In the genomic region with DNA sequence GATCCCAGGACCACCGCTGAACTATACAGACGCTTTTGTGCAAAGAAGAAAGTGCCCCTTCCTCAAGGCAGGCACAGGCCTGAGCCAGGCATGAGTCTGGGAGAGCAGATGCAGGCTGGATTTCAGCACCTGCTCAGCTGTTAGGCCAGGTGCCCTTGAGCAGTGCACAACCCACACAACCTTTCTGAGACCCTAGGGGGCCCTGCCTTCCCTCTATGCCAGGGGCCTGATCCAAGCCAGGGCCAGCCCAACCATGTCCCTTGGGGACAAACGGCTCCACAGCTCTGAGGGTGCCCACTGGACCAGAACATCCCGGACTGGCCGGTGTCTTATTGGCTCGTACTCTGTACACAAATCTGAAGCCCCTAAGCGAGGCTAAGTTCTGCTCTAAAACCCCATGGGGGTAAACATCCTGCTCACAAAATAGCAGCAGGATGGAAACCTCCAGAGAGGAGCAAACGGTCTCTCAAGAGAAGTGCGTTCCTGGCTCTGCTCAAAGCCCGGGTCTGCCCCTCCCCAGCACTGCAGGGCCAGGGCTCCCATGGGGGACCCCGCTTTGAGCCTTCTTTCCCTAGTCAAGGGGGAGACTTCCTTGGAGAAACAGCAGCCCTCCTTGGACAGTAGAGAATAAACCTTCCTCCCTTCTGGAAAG, we compare ENCODE assay signal across 15 cellular contexts.
"Had no signal": no experiment of that assay in that cellular context is flagged by ENCODE, and none has a peak within 500 bp of the region (broad histone marks: within the 10 kb centered on the region; RNA-seq: fewer than 3 reads in every experiment).

No MANE protein-coding gene starts in this region.

- H3K9me3 Mint-ChIP-seq: activated CD4-positive, alpha-beta memory T cell treated with anti-CD3 and anti-CD28 coated beads, Interleukin-2, amount 10 ng/mL, durations not matched to agents 7 days and 5 days had no signal

- H3K36me3 ChIP-seq: ascending aorta, left lung, spleen had no signal

- H3K4me3 Mint-ChIP-seq: activated CD4-positive, alpha-beta memory T cell treated with anti-CD3 and anti-CD28 coated beads, Interleukin-2, amount 10 ng/mL, durations not matched to agents 7 days and 5 days; memory B cell; stimulated activated naive CD8-positive, alpha-beta T cell treated with anti-CD3 and anti-CD28 coated beads, Interleukin-15, Interleukin-2, amounts not matched to agents 100 ng/mL and 50 ng/mL, for 24 hours had no signal

- H3K36me3 Mint-ChIP-seq: memory B cell had no signal

- H3K27ac Mint-ChIP-seq: activated CD4-positive, alpha-beta memory T cell treated with anti-CD3 and anti-CD28 coated beads, Interleukin-2, amount 10 ng/mL, durations not matched to agents 7 days and 5 days; memory B cell; progenitor cell of endocrine pancreas; stimulated activated naive CD8-positive, alpha-beta T cell treated with anti-CD3 and anti-CD28 coated beads, Interleukin-15, Interleukin-2, amounts not matched to agents 100 ng/mL and 50 ng/mL, for 24 hours had no signal

- H3K27me3 ChIP-seq: ascending aorta, testis had no signal

- H3K27ac ChIP-seq: ascending aorta, left lung, spleen, testis had no signal

- H3K4me1 ChIP-seq: ascending aorta, left lung, spleen, testis had no signal

- ATAC-seq: left lung had no signal

- DNase-seq: activated CD4-positive, alpha-beta memory T cell treated with anti-CD3 and anti-CD28 coated beads, Interleukin-2, amount 10 ng/mL, durations not matched to agents 7 days and 5 days; activated CD4-positive, alpha-beta T cell treated with anti-CD3 and anti-CD28 coated beads for 1 hour; activated naive CD4-positive, alpha-beta T cell; effector CD4-positive, alpha-beta T cell; occipital lobe; right cardiac atrium; spleen; stimulated activated CD4-positive, alpha-beta T cell treated with anti-CD3 and anti-CD28 coated beads, Interleukin-1b, Interleukin-23, amount 100 ng/mL, for 48 hours; T-helper 9 cell; testis had no signal

- H3K4me3 ChIP-seq: ascending aorta, left lung, spleen, testis had no signal

- H3K9me3 ChIP-seq: ascending aorta, testis had no signal

- H3K4me1 Mint-ChIP-seq: activated CD4-positive, alpha-beta memory T cell treated with anti-CD3 and anti-CD28 coated beads, Interleukin-2, amount 10 ng/mL, durations not matched to agents 7 days and 5 days; memory B cell had no signal
